Comparison of ENCODE assay signal across 14 cellular contexts in the genomic region with DNA sequence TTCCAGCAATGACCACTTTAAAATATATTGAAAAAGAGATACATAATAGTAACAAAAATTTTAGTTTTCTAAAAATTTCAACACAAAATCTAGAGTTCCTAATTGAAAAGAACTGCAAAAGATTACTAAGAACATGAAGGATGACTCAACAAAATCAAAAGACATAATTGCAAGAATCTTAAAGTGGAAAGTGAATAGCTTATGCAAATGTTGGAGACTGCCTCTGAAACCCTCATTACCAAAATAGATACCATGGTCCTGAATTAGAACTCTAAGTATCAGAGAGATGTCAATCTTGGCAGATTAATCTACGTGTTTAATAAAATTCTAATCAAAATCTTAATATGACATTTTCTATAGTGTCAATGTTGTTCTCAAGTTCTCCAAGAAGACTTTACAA.
DNase-seq lines count a peak whose midpoint lies in the region; ATAC-seq and TF ChIP-seq lines count a peak whose summit lies in the region.
"Had no signal": no experiment of that assay in that cellular context is flagged by ENCODE, and none has a peak within 500 bp of the region (broad histone marks: within the 10 kb centered on the region; RNA-seq: fewer than 3 reads in every experiment).

No MANE protein-coding gene starts in this region.

- H3K4me3 ChIP-seq in GM12865 (ENCODE audit: low read depth, low read length), result no peak overlapping the region
- H3K4me3 ChIP-seq: upper lobe of right lung had no signal

- ATAC-seq in GM19372 (IDR thresholded peaks at IDR 0.05; ENCODE audit: low read depth, unreplicated experiment) (peak; percentile 62), HG02642 (IDR thresholded peaks at IDR 0.05; ENCODE audit: poor library complexity, unreplicated experiment) (peak; percentile 74), HG03432 (IDR thresholded peaks at IDR 0.05; ENCODE audit: unreplicated experiment) (peak; percentile 91), HG03571 (IDR thresholded peaks at IDR 0.05; ENCODE audit: unreplicated experiment) (no peak)
- ATAC-seq: SK-N-SH treated with all-trans-retinoic acid at 6 μM for 48 hours, upper lobe of right lung had no signal

- no peak for TF ChIP-seq CTCF in GM12865 (IDR thresholded peaks at IDR 0.05; ENCODE audit: insufficient read depth, low read depth, low read length, missing control alignments)

- DNase-seq in GM12865 (ENCODE audit: low read depth) (peak; percentile 35), HuH-7.5 (ENCODE audit: low spot score) (no peak), GOT3 (lab: John Stamatoyannopoulos, UW) (no peak), iPS-NIHi7 (ENCODE audit: extremely low spot score) (no peak)
- DNase-seq: activated naive CD8-positive, alpha-beta T cell treated with anti-CD3 and anti-CD28 coated beads for 36 hours; central memory CD4-positive, alpha-beta T cell; COR-L47; stimulated activated CD4-positive, alpha-beta T cell treated with anti-CD3 and anti-CD28 coated beads, Interleukin-15, amount 100 ng/mL, for 24 hours; upper lobe of right lung had no signal
